Comparison of ENCODE assay signal across 22 cellular contexts in genomic region chr1:243378666-243379065, GRCh38.
"Had no signal": no experiment of that assay in that cellular context is flagged by ENCODE, and none has a peak within 500 bp of the region (broad histone marks: within the 10 kb centered on the region; RNA-seq: fewer than 3 reads in every experiment).

No MANE protein-coding gene starts in this region.

- H3K27me3 ChIP-seq: breast epithelium, colonic mucosa, ovary, right lobe of liver, tibial nerve had no signal

- H3K4me3 ChIP-seq: breast epithelium, colonic mucosa, left ventricle myocardium inferior, lung, ovary, right lobe of liver, tibial nerve had no signal

- H3K4me1 ChIP-seq: breast epithelium, colonic mucosa, left ventricle myocardium inferior, right lobe of liver, tibial nerve had no signal

- H3K9me3 ChIP-seq: breast epithelium, colonic mucosa, ovary, right lobe of liver had no signal

- H3K27ac ChIP-seq: breast epithelium, colonic mucosa, left ventricle myocardium inferior, ovary, right lobe of liver, tibial nerve had no signal

- DNase-seq: activated CD8-positive, alpha-beta memory T cell treated with anti-CD3 and anti-CD28 coated beads, Interleukin-2, amount 10 ng/mL, durations not matched to agents 7 days and 5 days; activated CD8-positive, alpha-beta T cell treated with anti-CD3 and anti-CD28 coated beads, Interleukin-2, amount 10 ng/mL, durations not matched to agents 7 days and 5 days; activated naive CD8-positive, alpha-beta T cell treated with anti-CD3 and anti-CD28 coated beads, Interleukin-2, amount 50 U/mL, for 24 hours; activated T-cell treated with anti-CD3 and anti-CD28 coated beads, Interleukin-2, amount 50 U/mL, for 48 hours; amygdala; central memory CD4-positive, alpha-beta T cell; colonic mucosa; effector memory CD8-positive, alpha-beta T cell; foreskin melanocyte; islet precursor cell; left ventricle myocardium inferior; naive B cell; nephron progenitor cell; ovary; right lobe of liver; stimulated activated CD4-positive, alpha-beta T cell treated with anti-CD3 and anti-CD28 coated beads, Interleukin-2, amount 100 ng/mL, for 48 hours; stimulated activated naive CD4-positive, alpha-beta T cell treated with Interleukin-2 at 50 U/mL for 16 hours; T-helper 2 cell had no signal

- H3K36me3 ChIP-seq: breast epithelium, colonic mucosa, ovary had no signal

- ATAC-seq: activated CD8-positive, alpha-beta memory T cell treated with anti-CD3 and anti-CD28 coated beads, Interleukin-2, amount 10 ng/mL, durations not matched to agents 7 days and 5 days; activated CD8-positive, alpha-beta T cell treated with anti-CD3 and anti-CD28 coated beads, Interleukin-2, amount 10 ng/mL, durations not matched to agents 7 days and 5 days; activated naive CD8-positive, alpha-beta T cell treated with anti-CD3 and anti-CD28 coated beads, Interleukin-2, amount 50 U/mL, for 24 hours; effector memory CD8-positive, alpha-beta T cell; esophagus mucosa; right lobe of liver had no signal
